10 cellular contexts compared by ENCODE assay signal in genomic region chrX:106726485-106727437, GRCh38. TPM values are rescaled to one million over a fixed set of nuclear protein-coding genes. Genes with fewer than 3 reads are reported as not detected.
A peak's percentile ranks its signal among the peaks of the same experiment; 100 is the strongest.
DNase-seq lines count a peak whose midpoint lies in the region; ATAC-seq, FAIRE-seq and TF ChIP-seq lines count a peak whose summit lies in the region.
"Had no signal": no experiment of that assay in that cellular context is flagged by ENCODE, and none has a peak within 500 bp of the region (broad histone marks: within the 10 kb centered on the region; RNA-seq: fewer than 3 reads in every experiment).

RNF128 (plus strand) TSS chrX:106726701; CDS start chrX:106726914, 213 bp downstream.

- H3K27ac ChIP-seq in epithelial cell of prostate (peak within 1 kb of the TSS; percentile 52), mucosa of rectum (ENCODE audit: low read depth in 2 of 2, low read length in 2 of 2) (peak within 1 kb of the TSS; percentile 50 to 66)

- no peak for ATAC-seq in GM18519 (IDR thresholded peaks at IDR 0.05; ENCODE audit: low FRiP score, unreplicated experiment)
- ATAC-seq: GM12878 had no signal

- no peak for FAIRE-seq in HTR-8/SVneo (lab: Jason Lieb, UNC)
- FAIRE-seq: endometrium, GM12878 had no signal

- H3K9me3 ChIP-seq in mucosa of rectum (ENCODE audit: control insufficient read depth in 2 of 2, low read length in 2 of 2): no peaks in the 10 kb centered on the region

- TF ChIP-seq CTCF in AG09309 (IDR thresholded peaks at IDR 0.05; ENCODE audit: control insufficient read depth, insufficient read depth, low read depth, low read length, missing control alignments): no peak

- no peak within 1 kb of the TSS for H3K27ac Mint-ChIP-seq in T-helper 1 cell treated with Interleukin-12 subunit alpha and Interleukin-12 subunit beta and Interleukin-4 antibody, amounts not matched to agents 30 μg/mL and 1 μg/mL, for 36 hours

- H3K4me1 Mint-ChIP-seq in T-helper 1 cell treated with Interleukin-12 subunit alpha and Interleukin-12 subunit beta and Interleukin-4 antibody, amounts not matched to agents 30 μg/mL and 1 μg/mL, for 36 hours (ENCODE audit: low read depth): peaks cover 4% of the 10 kb centered on the region

- no peaks in the 10 kb centered on the region for H3K36me3 Mint-ChIP-seq in T-helper 1 cell treated with Interleukin-12 subunit alpha and Interleukin-12 subunit beta and Interleukin-4 antibody, amounts not matched to agents 30 μg/mL and 1 μg/mL, for 36 hours (ENCODE audit: low read depth)

- no peaks in the 10 kb centered on the region for H3K4me1 ChIP-seq in mucosa of rectum (ENCODE audit: control insufficient read depth in 2 of 2, insufficient read depth in 2 of 2, low read length in 2 of 2)

- peaks cover 4 to 6% of the 10 kb centered on the region in 2 donors for H3K27me3 ChIP-seq in mucosa of rectum (ENCODE audit: control insufficient read depth in 2 of 2, insufficient read depth in 2 of 2, low read length in 2 of 2)

- DNase-seq in AG09309 (ENCODE audit: low read depth): no peak
- DNase-seq in HK-2 (ENCODE audit: unreplicated experiment): peak; percentile 65
- no peak for DNase-seq in epithelial cell of prostate (ENCODE audit: low read depth, low spot score)
- DNase-seq in ureter (ENCODE audit: low spot score): peak; percentile 50
- no peak for DNase-seq in HTR-8/SVneo (ENCODE audit: insufficient read length, low spot score)

- H3K4me3 Mint-ChIP-seq in T-helper 1 cell treated with Interleukin-12 subunit alpha and Interleukin-12 subunit beta and Interleukin-4 antibody, amounts not matched to agents 30 μg/mL and 1 μg/mL, for 36 hours: peak within 1 kb of the TSS; percentile 58

- peak within 1 kb of the TSS; percentile 48 to 79 for H3K9ac ChIP-seq in mucosa of rectum (ENCODE audit: low read depth in 1 of 2, low read length in 2 of 2)

- H3K4me3 ChIP-seq in AG09309 (ENCODE audit: control insufficient read depth, low read depth, low read length): peak within 1 kb of the TSS; percentile 44
- peak within 1 kb of the TSS; percentile 67 to 69 for H3K4me3 ChIP-seq in mucosa of rectum (ENCODE audit: low read length in 2 of 2)
- H3K4me3 ChIP-seq: GM12878 had no signal

- no peaks in the 10 kb centered on the region for H3K36me3 ChIP-seq in mucosa of rectum (ENCODE audit: control insufficient read depth in 2 of 2, insufficient read depth in 2 of 2, low read length in 2 of 2)

- H3K9me3 Mint-ChIP-seq in T-helper 1 cell treated with Interleukin-12 subunit alpha and Interleukin-12 subunit beta and Interleukin-4 antibody, amounts not matched to agents 30 μg/mL and 1 μg/mL, for 36 hours: no peaks in the 10 kb centered on the region

- peaks cover 40% of the 10 kb centered on the region for H3K27me3 Mint-ChIP-seq in T-helper 1 cell treated with Interleukin-12 subunit alpha and Interleukin-12 subunit beta and Interleukin-4 antibody, amounts not matched to agents 30 μg/mL and 1 μg/mL, for 36 hours (ENCODE audit: low read depth)

RNA-seq across cellular contexts. Expression of gene RNF128, which starts in this region (rescaled TPM):
- 67.6 TPM for total RNA-seq in ureter

Comparison
In these comparisons a context has a peak if more than half of its experiments do, and no peak if none do; other contexts are left out.
1. DNase-seq: peak in HK-2 (single experiment) and ureter (single experiment); none in AG09309 (single experiment), epithelial cell of prostate (single experiment) and HTR-8/SVneo (single experiment).